25 cellular contexts compared by ENCODE assay signal in genomic region chr2:238065447-238065846, GRCh38. TPM values are rescaled to one million over a fixed set of nuclear protein-coding genes. Genes with fewer than 3 reads are reported as not detected.
DNase-seq lines count a peak whose midpoint lies in the region; ATAC-seq, FAIRE-seq and TF ChIP-seq lines count a peak whose summit lies in the region.
"Had no signal": no experiment of that assay in that cellular context is flagged by ENCODE, and none has a peak within 500 bp of the region (broad histone marks: within the 10 kb centered on the region; RNA-seq: fewer than 3 reads in every experiment).

No MANE protein-coding gene starts in this region.

- no peaks in the 10 kb centered on the region for H3K27me3 ChIP-seq in liver (ENCODE audit: control insufficient read depth in 4 of 4, insufficient read depth in 4 of 4, low read length in 3 of 4)
- no peaks in the 10 kb centered on the region; a peak in 1 of 5 replicates for H3K27me3 ChIP-seq in HepG2 (ENCODE audit: control insufficient read depth in 1 of 2, insufficient read depth in 2 of 2, low read length in 2 of 2)
- H3K27me3 ChIP-seq in body of pancreas, result no peaks in the 10 kb centered on the region
- H3K27me3 ChIP-seq in right lobe of liver, result no peaks in the 10 kb centered on the region
- H3K27me3 ChIP-seq in stomach, result no peaks in the 10 kb centered on the region
- H3K27me3 ChIP-seq: BE2C; BLaER1 treated with 17β-estradiol and CSF1 and Interleukin-3, amounts not matched to agents 10 nM and 100 nM had no signal

- peak overlapping the region in 2 of 3 donors; percentile 1 to 15 for H3K4me3 ChIP-seq in liver (ENCODE audit: low read depth in 1 of 3, low read length in 3 of 3)
- H3K4me3 ChIP-seq in HepG2 (replicated peaks in 1 of 3; ENCODE audit: insufficient read depth in 1 of 3, low read depth in 2 of 3, low read length in 3 of 3), result no peak overlapping the region
- H3K4me3 ChIP-seq in body of pancreas, result no peak overlapping the region
- H3K4me3 ChIP-seq in right lobe of liver, result peak overlapping the region in 2 of 3 donors; percentile 3 to 30
- no peak overlapping the region for H3K4me3 ChIP-seq in stomach
- H3K4me3 ChIP-seq: A549; BLaER1 treated with 17β-estradiol and CSF1 and Interleukin-3, amounts not matched to agents 10 nM and 100 nM; HAP-1 had no signal

- no peak overlapping the region for H3K4me2 ChIP-seq in HepG2 (ENCODE audit: low read depth, low read length)
- H3K4me2 ChIP-seq: A549; BLaER1 treated with 17β-estradiol and CSF1 and Interleukin-3, amounts not matched to agents 10 nM and 100 nM had no signal

- POLR2A ChIA-PET in HepG2 (lab: Yijun Ruan, JAX), result interaction anchor here (1.2 to 3.8 kb wide), 3 partner anchors 12 to 41 kb away, joined by 4 to 11 read pairs (median 10); no protein-coding TSS in a partner anchor

- no peak for TF ChIP-seq POLR2A in HepG2 (IDR thresholded peaks at IDR 0.05; ENCODE audit: insufficient read depth in 1 of 2, low read depth in 2 of 2, low read length in 2 of 2)
- no peak for TF ChIP-seq POLR2A in body of pancreas (IDR thresholded peaks at IDR 0.05)
- TF ChIP-seq POLR2A in right lobe of liver (IDR thresholded peaks at IDR 0.05), result no peak
- TF ChIP-seq POLR2A in stomach (IDR thresholded peaks at IDR 0.05), result no peak

- WGBS in liver, result 87% methylated on average over 9 of the region's 9 CpGs
- WGBS in HepG2 (ENCODE audit: low lambda C conversion rate), result 97% methylated on average over 9 of the region's 9 CpGs
- 93 to 95% methylated on average over 9 of the region's 9 CpGs for WGBS in body of pancreas, 2 donors
- 71% methylated on average over 7 of the region's 9 CpGs for WGBS in right lobe of liver (ENCODE audit: insufficient coverage, low coverage, low lambda C conversion rate, missing lambda C conversion rate)
- 96 to 99% (median 96%) methylated on average over 9 of the region's 9 CpGs for WGBS in stomach, 5 donors

- FAIRE-seq in HepG2 (lab: Jason Lieb, UNC), result no peak
- FAIRE-seq: A549, GM18507, H54 had no signal

- no peaks in the 10 kb centered on the region for H4K20me1 ChIP-seq in HepG2 (ENCODE audit: insufficient read depth, low read length)

- CTCF ChIA-PET in HepG2 (lab: Yijun Ruan, JAX; ENCODE audit: low intra/inter-chr PET ratio, low total read pairs), result no interaction called here

- no peak for TF ChIP-seq RAD21 in liver (IDR thresholded peaks at IDR 0.05)
- no peak for TF ChIP-seq RAD21 in HepG2 (CRISPR knock-in tag; IDR thresholded peaks at IDR 0.05)

- in situ Hi-C loops in HepG2 (cut with HindIII; ENCODE audit: extremely low pct_ligation_motif_present, low pct_unique_long_range_greater_than_20kb), result no loop called here

- peaks cover 27% of the 10 kb centered on the region for H3K79me2 ChIP-seq in HepG2 (ENCODE audit: insufficient read depth, low read length)

- H3K9me3 ChIP-seq in liver (ENCODE audit: control insufficient read depth in 4 of 4, low read length in 3 of 4) (no peaks in the 10 kb centered on the region), HepG2 (ENCODE audit: low read length) (no peaks in the 10 kb centered on the region), body of pancreas (no peaks in the 10 kb centered on the region), right lobe of liver (no peaks in the 10 kb centered on the region), stomach (no peaks in the 10 kb centered on the region)
- H3K9me3 ChIP-seq: A549, BE2C, HAP-1 had no signal

- TF ChIP-seq EP300 in HepG2 (IDR thresholded peaks at IDR 0.05; ENCODE audit: low read depth in 2 of 2, low read length in 2 of 2) (no peak), HepG2 (CRISPR knock-in tag; IDR thresholded peaks at IDR 0.05; ENCODE audit: borderline replicate concordance) (no peak), stomach (IDR thresholded peaks at IDR 0.05) (no peak)

- H3K9ac ChIP-seq in liver (ENCODE audit: low read depth in 1 of 2, low read length in 2 of 2) (peak overlapping the region in 1 of 2 donors; percentile 50), HepG2 (ENCODE audit: insufficient read depth, low read depth, low read length) (no peak overlapping the region)
- H3K9ac ChIP-seq: BLaER1 treated with 17β-estradiol and CSF1 and Interleukin-3, amounts not matched to agents 10 nM and 100 nM had no signal

- TF ChIP-seq CTCF in liver (IDR thresholded peaks at IDR 0.05; ENCODE audit: low read depth, low read length, missing input control) (no peak), HepG2 (CRISPR knock-in tag; IDR thresholded peaks at IDR 0.05) (no peak), body of pancreas (IDR thresholded peaks at IDR 0.05) (no peak), right lobe of liver (IDR thresholded peaks at IDR 0.05) (no peak), stomach (IDR thresholded peaks at IDR 0.05) (no peak)

- H2AFZ ChIP-seq in HepG2 (ENCODE audit: low read length), result no peak overlapping the region

- peaks cover 3 to 20% (median 6%) of the 10 kb centered on the region in 4 donors for H3K36me3 ChIP-seq in liver (ENCODE audit: control insufficient read depth in 4 of 4, insufficient read depth in 3 of 4, low read depth in 1 of 4, low read length in 3 of 4)
- H3K36me3 ChIP-seq in HepG2 (replicated peaks in 1 of 2; ENCODE audit: control insufficient read depth in 1 of 2, insufficient read depth in 2 of 2, low read length in 2 of 2), result peaks cover 16 to 48% of the 10 kb centered on the region in 2 experiments
- H3K36me3 ChIP-seq in body of pancreas (replicated peaks in 1 of 2; ENCODE audit: insufficient read depth in 1 of 2, low read depth in 2 of 2), result peaks cover 0 to 5% of the 10 kb centered on the region in 2 donors
- peaks cover 0 to 9% (median under 1%) of the 10 kb centered on the region in 4 donors for H3K36me3 ChIP-seq in right lobe of liver
- H3K36me3 ChIP-seq in stomach, result peaks cover 11 to 62% (median 55%) of the 10 kb centered on the region in 4 donors

- ATAC-seq in HepG2, result no peak
- ATAC-seq in body of pancreas, result no peak
- no peak for ATAC-seq in right lobe of liver
- ATAC-seq in GM19397 (IDR thresholded peaks at IDR 0.05; ENCODE audit: unreplicated experiment), result no peak
- ATAC-seq: A549 had no signal

- intact Hi-C loops in HepG2 (cut with micrococcal nuclease; ENCODE audit: unreplicated experiment), result loop anchor here (10.0 kb wide), 1 partner anchor 379 kb away; no protein-coding TSS in a partner anchor
- intact Hi-C loops in body of pancreas (cut with DNase I), result no loop called here
- intact Hi-C loops in right lobe of liver (cut with DNase I), result no loop called here
- intact Hi-C loops in stomach (cut with DNase I; ENCODE audit: low total_unique reads), result no loop called here

- H3K4me1 ChIP-seq in liver (ENCODE audit: control insufficient read depth in 4 of 4, insufficient read depth in 4 of 4, low read length in 3 of 4) (peaks cover 11 to 78% (median 53%) of the 10 kb centered on the region in 4 donors), HepG2 (ENCODE audit: insufficient read depth, low read length) (peaks cover 40% of the 10 kb centered on the region), body of pancreas (peaks cover 59% of the 10 kb centered on the region), right lobe of liver (peaks cover 0 to 55% (median 25%) of the 10 kb centered on the region in 4 donors), stomach (peaks cover 0 to 13% (median 8%) of the 10 kb centered on the region in 4 donors)
- H3K4me1 ChIP-seq: BE2C had no signal

- DNase-seq in HepG2 (ENCODE audit: low spot score), result no peak
- no peak for DNase-seq in body of pancreas
- DNase-seq in right lobe of liver, result no peak
- DNase-seq in stomach, result no peak
- no peak for DNase-seq in stimulated activated CD4-positive, alpha-beta T cell treated with anti-CD3 and anti-CD28 coated beads, Interleukin-4, amount 100 ng/mL, for 4 hours
- DNase-seq in cerebellar nuclear complex (lab: John Stamatoyannopoulos, UW), result no peak
- DNase-seq: 8988T; ACHN; AML-193; BE2C; CD4-positive, alpha-beta T cell; CD8-positive, alpha-beta memory T cell; DMS53; DMS79 treated with DMSO at 0.1 percent for 48 hours; GF-D8; GOT3; HFFc6 had no signal

- BruUV-seq in HepG2 (replicated peaks; lab: Mats Ljungman, UMichigan), result no TSS peak

- H3K27ac ChIP-seq in liver (ENCODE audit: low read depth in 1 of 2, low read length in 2 of 2) (peak overlapping the region; percentile 30 to 67), HepG2 (ENCODE audit: extremely low read length, insufficient read depth, low read length) (no peak overlapping the region), body of pancreas (peak overlapping the region in 3 of 4 donors; percentile 68 to 80 (median 71)), right lobe of liver (peak overlapping the region in 2 of 3 donors; percentile 74 to 83), stomach (no peak overlapping the region)
- H3K27ac ChIP-seq: A549; BLaER1 treated with 17β-estradiol and CSF1 and Interleukin-3, amounts not matched to agents 10 nM and 100 nM had no signal

RNA-seq across cellular contexts. Expression of gene SCLY, which starts 4.6 kb away (rescaled TPM):
- total RNA-seq in liver, result 10 to 100 TPM; 23.5 to 39.2 TPM
- polyA plus RNA-seq in liver, result 10 to 100 TPM; 21.6 to 26.6 TPM
- 31.6 and 38.6 TPM in 2 replicates for total RNA-seq in HepG2 (2016; rRNA removed; fragmentation: Illumina TruSeq; extraction: Trizol)
- total RNA-seq in HepG2 (2016; cell fraction: cytosol; rRNA removed; fragmentation: Illumina TruSeq; extraction: Trizol; ENCODE audit: low read depth), result 12.3 and 14.5 TPM in 2 replicates
- 30.5 and 37.5 TPM in 2 replicates for total RNA-seq in HepG2 (2016; cell fraction: insoluble cytoplasmic fraction; rRNA removed; fragmentation: Illumina TruSeq; extraction: Trizol)
- total RNA-seq in HepG2 (2016; cell fraction: membrane; rRNA removed; fragmentation: Illumina TruSeq; extraction: Trizol), result 23.6 and 24.7 TPM in 2 replicates
- total RNA-seq in HepG2 (2016; cell fraction: nucleus; rRNA removed; fragmentation: Illumina TruSeq; extraction: Trizol), result 29.1 and 39.0 TPM in 2 replicates
- 27.9 and 29.8 TPM in 2 replicates for polyA plus RNA-seq in HepG2 (2011; rRNA removed)
- polyA plus RNA-seq in HepG2 (2011; cell fraction: cytosol; rRNA removed), result 17.1 and 23.0 TPM in 2 replicates
- polyA plus RNA-seq in HepG2 (2011; cell fraction: nucleus; rRNA removed), result 64.3 and 65.1 TPM in 2 replicates
- polyA plus RNA-seq in HepG2 (2012), result 22.1 and 29.8 TPM in 2 replicates
- polyA plus RNA-seq in HepG2 (2016; cell fraction: cytosol; fragmentation: Illumina TruSeq; extraction: Trizol; ENCODE audit: low read depth), result 13.7 and 14.3 TPM in 2 replicates
- 25.9 and 34.7 TPM in 2 replicates for polyA plus RNA-seq in HepG2 (2016; cell fraction: insoluble cytoplasmic fraction; fragmentation: Illumina TruSeq; extraction: Trizol; ENCODE audit: low read depth)
- polyA plus RNA-seq in HepG2 (2016; cell fraction: membrane; fragmentation: Illumina TruSeq; extraction: Trizol; ENCODE audit: low read depth), result 18.7 and 19.5 TPM in 2 replicates
- polyA plus RNA-seq in HepG2 (2016; cell fraction: nucleus; fragmentation: Illumina TruSeq; extraction: Trizol; ENCODE audit: insufficient read depth, low read depth), result 41.1 and 45.5 TPM in 2 replicates
- 43.6 and 66.5 TPM in 2 replicates for polyA minus RNA-seq in HepG2 (2011; rRNA and poly(A)+ RNA removed; ENCODE audit: low replicate concordance)
- 13.8 and 14.8 TPM in 2 replicates for polyA minus RNA-seq in HepG2 (2011; cell fraction: cytosol; rRNA and poly(A)+ RNA removed)
- 50.2 and 65.3 TPM in 2 replicates for polyA minus RNA-seq in HepG2 (2011; cell fraction: nucleus; rRNA and poly(A)+ RNA removed)
- 10 to 100 TPM; 18.5 to 32.4 TPM for total RNA-seq in body of pancreas
- total RNA-seq in right lobe of liver, result 10 to 100 TPM; 24.4 to 54.2 (median 35.9) TPM
- 10 to 100 TPM in 4 of 5 donors, 1 to 10 TPM in 1; 7.2 to 12.8 (median 12.1) TPM for total RNA-seq in stomach
- polyA plus RNA-seq in stomach, result 10 to 100 TPM in 1 of 3 donors, 1 to 10 TPM in 2; 5.4 to 11.3 (median 9.9) TPM

RNA-seq across cellular contexts. Expression of gene ESPNL, which starts 34.7 kb away (rescaled TPM):
- under 1 TPM; 0.42 to 0.59 TPM for total RNA-seq in liver
- polyA plus RNA-seq in liver, result under 1 TPM; 0.08 to 0.28 TPM
- total RNA-seq in HepG2 (2016; rRNA removed; fragmentation: Illumina TruSeq; extraction: Trizol), result 0.35 and 0.80 TPM in 2 replicates
- total RNA-seq in HepG2 (2016; cell fraction: cytosol; rRNA removed; fragmentation: Illumina TruSeq; extraction: Trizol; ENCODE audit: low read depth), result 0.09 TPM in 1 of 2 replicates, not detected in the other
- 0.51 and 1.2 TPM in 2 replicates for total RNA-seq in HepG2 (2016; cell fraction: insoluble cytoplasmic fraction; rRNA removed; fragmentation: Illumina TruSeq; extraction: Trizol)
- total RNA-seq in HepG2 (2016; cell fraction: membrane; rRNA removed; fragmentation: Illumina TruSeq; extraction: Trizol), result 0.34 and 0.38 TPM in 2 replicates
- total RNA-seq in HepG2 (2016; cell fraction: nucleus; rRNA removed; fragmentation: Illumina TruSeq; extraction: Trizol), result 0.47 and 0.62 TPM in 2 replicates
- 0.42 and 0.45 TPM in 2 replicates for polyA plus RNA-seq in HepG2 (2011; rRNA removed)
- 0.29 and 0.58 TPM in 2 replicates for polyA plus RNA-seq in HepG2 (2011; cell fraction: cytosol; rRNA removed)
- 2.1 TPM in 2 replicates for polyA plus RNA-seq in HepG2 (2011; cell fraction: nucleus; rRNA removed)
- polyA plus RNA-seq in HepG2 (2012), result 0.66 and 0.68 TPM in 2 replicates
- polyA plus RNA-seq in HepG2 (2016; cell fraction: cytosol; fragmentation: Illumina TruSeq; extraction: Trizol; ENCODE audit: low read depth), result 0.03 and 0.12 TPM in 2 replicates
- 0.39 and 0.45 TPM in 2 replicates for polyA plus RNA-seq in HepG2 (2016; cell fraction: insoluble cytoplasmic fraction; fragmentation: Illumina TruSeq; extraction: Trizol; ENCODE audit: low read depth)
- polyA plus RNA-seq in HepG2 (2016; cell fraction: membrane; fragmentation: Illumina TruSeq; extraction: Trizol; ENCODE audit: low read depth), result 0.17 and 0.19 TPM in 2 replicates
- polyA plus RNA-seq in HepG2 (2016; cell fraction: nucleus; fragmentation: Illumina TruSeq; extraction: Trizol; ENCODE audit: insufficient read depth, low read depth), result 0.68 and 1.8 TPM in 2 replicates
- polyA minus RNA-seq in HepG2 (2011; rRNA and poly(A)+ RNA removed; ENCODE audit: low replicate concordance), result 0.05 and 1.2 TPM in 2 replicates
- 0.40 and 0.53 TPM in 2 replicates for polyA minus RNA-seq in HepG2 (2011; cell fraction: cytosol; rRNA and poly(A)+ RNA removed)
- polyA minus RNA-seq in HepG2 (2011; cell fraction: nucleus; rRNA and poly(A)+ RNA removed), result 0.39 and 0.50 TPM in 2 replicates
- not detected for total RNA-seq in body of pancreas
- 1 to 10 TPM in 1 of 6 experiments, under 1 TPM in 5; 0.11 to 1.1 (median 0.50) TPM for total RNA-seq in right lobe of liver
- total RNA-seq in stomach, result 1 to 10 TPM in 1 of 5 donors, under 1 TPM in 1, not detected in 3; 0.73 to 1.3 TPM
- under 1 TPM; 0.05 to 0.31 (median 0.25) TPM for polyA plus RNA-seq in stomach
- total RNA-seq: CD4-positive, alpha-beta T cell; CD8-positive, alpha-beta memory T cell had no signal
- polyA plus RNA-seq: CD14-positive monocyte; CD8-positive, alpha-beta memory T cell had no signal

Comparison
In these comparisons a context has a peak if more than half of its experiments do, and no peak if none do; other contexts are left out.
1. H3K27ac ChIP-seq: peak in liver (2 of 2), body of pancreas (3 of 4) and right lobe of liver (2 of 3); none in HepG2 (single experiment) and stomach (0 of 5).
2. H3K4me3 ChIP-seq: peak in liver (2 of 3) and right lobe of liver (2 of 3); none in HepG2 (0 of 3), body of pancreas (0 of 2) and stomach (0 of 4).